ENCODE assay signal across 8 cellular contexts in the genomic region with DNA sequence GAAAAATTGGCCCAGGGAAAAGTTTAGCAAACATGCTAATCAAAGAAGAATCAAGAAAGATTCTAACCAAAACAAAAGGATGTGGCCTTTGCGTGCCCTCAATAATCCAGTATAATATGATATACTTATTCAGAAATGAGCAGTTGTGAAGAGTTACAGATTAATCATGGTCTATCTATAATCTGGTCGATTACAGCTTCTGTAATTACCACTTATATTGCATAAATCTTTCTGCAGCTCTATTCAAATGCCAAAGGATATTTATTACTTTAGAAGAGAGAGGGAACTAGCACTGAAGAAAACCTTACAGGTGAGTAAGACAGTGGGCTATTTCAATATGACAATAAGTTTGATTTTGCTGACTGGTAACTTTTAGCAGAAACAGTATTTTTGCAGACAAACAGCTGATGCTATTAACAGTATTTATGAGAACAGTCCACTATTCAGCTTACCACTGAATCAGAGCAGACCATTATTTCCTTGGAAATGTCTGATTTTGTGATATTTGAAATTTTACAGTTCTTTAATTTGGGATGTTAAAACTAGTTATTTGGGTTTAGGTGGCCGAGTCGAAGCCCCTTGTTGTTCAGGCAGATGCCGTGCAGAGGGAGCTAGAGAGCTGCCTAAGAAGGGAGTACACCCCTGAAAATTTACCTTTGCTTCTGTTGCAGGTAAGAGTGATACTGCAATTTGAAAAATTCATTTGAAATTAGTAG.
DNase-seq lines count a peak whose midpoint lies in the region; ATAC-seq and TF ChIP-seq lines count a peak whose summit lies in the region.

No MANE protein-coding gene starts in this region.

- H3K27me3 Mint-ChIP-seq in CD8-positive, alpha-beta T cell (ENCODE audit: low read depth): peaks cover 11% of the 10 kb centered on the region

- H3K4me1 Mint-ChIP-seq in CD8-positive, alpha-beta T cell (ENCODE audit: low read depth): peaks cover 2% of the 10 kb centered on the region

- peaks cover 12% of the 10 kb centered on the region for H3K9me3 Mint-ChIP-seq in CD8-positive, alpha-beta T cell

- no peaks in the 10 kb centered on the region for H3K9me2 ChIP-seq in PC-3 (replicated peaks; ENCODE audit: low read length)

- H3K27me3 ChIP-seq in CD8-positive, alpha-beta T cell (ENCODE audit: insufficient read depth, low read length): peaks cover 6% of the 10 kb centered on the region
- H3K27me3 ChIP-seq in PC-3 (ENCODE audit: low read length) (no peaks in the 10 kb centered on the region), ovary (no peaks in the 10 kb centered on the region), tibial nerve (no peaks in the 10 kb centered on the region)

- 24 to 28% (median 28%) methylated on average over 5 of the region's 5 CpGs for WGBS in ovary, 3 donors
- WGBS in tibial nerve, 2 donors: 27 to 33% methylated on average over 5 of the region's 5 CpGs

- no peaks in the 10 kb centered on the region for H3K79me2 ChIP-seq in PC-3 (ENCODE audit: low read length)

- no peak overlapping the region for H2AFZ ChIP-seq in PC-3 (ENCODE audit: low read length)

- no peaks in the 10 kb centered on the region for H3K4me1 ChIP-seq in CD8-positive, alpha-beta T cell (ENCODE audit: insufficient read depth, low read length)
- H3K4me1 ChIP-seq in PC-3 (ENCODE audit: insufficient read depth, low read length): peaks cover 17% of the 10 kb centered on the region
- no peaks in the 10 kb centered on the region for H3K4me1 ChIP-seq in ovary (ENCODE audit: insufficient read depth)
- peaks cover 0 to 13% (median 0%) of the 10 kb centered on the region in 4 donors for H3K4me1 ChIP-seq in tibial nerve

- BruUV-seq in PC-3 (replicated peaks; lab: Mats Ljungman, UMichigan): no TSS peak

- no peak overlapping the region for H3K9ac ChIP-seq in PC-3 (ENCODE audit: low read length)

- no peak for TF ChIP-seq POLR2A in ovary (IDR thresholded peaks at IDR 0.05)
- no peak for TF ChIP-seq POLR2A in tibial nerve (IDR thresholded peaks at IDR 0.05)

- no peaks in the 10 kb centered on the region for H3K36me3 ChIP-seq in CD8-positive, alpha-beta T cell (ENCODE audit: insufficient read depth, low read length)
- H3K36me3 ChIP-seq in PC-3 (ENCODE audit: low read depth, low read length): no peaks in the 10 kb centered on the region
- H3K36me3 ChIP-seq in ovary: no peaks in the 10 kb centered on the region
- no peaks in the 10 kb centered on the region for H3K36me3 ChIP-seq in tibial nerve

- H3K27ac ChIP-seq in CD8-positive, alpha-beta T cell (ENCODE audit: low read depth, low read length): no peak overlapping the region
- no peak overlapping the region for H3K27ac ChIP-seq in PC-3 (ENCODE audit: low read length)
- H3K27ac ChIP-seq in ovary: no peak overlapping the region
- H3K27ac ChIP-seq in tibial nerve: no peak overlapping the region

- H3K27ac Mint-ChIP-seq in CD8-positive, alpha-beta T cell: no peak overlapping the region

- H3K4me3 ChIP-seq in CD8-positive, alpha-beta T cell (ENCODE audit: low read depth, low read length): no peak overlapping the region
- H3K4me3 ChIP-seq in PC-3 (ENCODE audit: low read length): no peak overlapping the region
- H3K4me3 ChIP-seq in foreskin fibroblast (ENCODE audit: low read depth in 1 of 2, low read length in 2 of 2): no peak overlapping the region
- no peak overlapping the region for H3K4me3 ChIP-seq in ovary
- no peak overlapping the region for H3K4me3 ChIP-seq in tibial nerve

- no peaks in the 10 kb centered on the region for H3F3A ChIP-seq in PC-3 (ENCODE audit: low read length, unreplicated experiment)

- H3K4me3 Mint-ChIP-seq in CD8-positive, alpha-beta T cell: no peak overlapping the region

- no peaks in the 10 kb centered on the region for H4K20me1 ChIP-seq in PC-3 (ENCODE audit: low read length)

- peak; percentile 24 to 75 (median 55) for DNase-seq in CD8-positive, alpha-beta T cell
- DNase-seq in PC-3 (peak; percentile 72), foreskin fibroblast (peak; percentile 7 to 61), ovary (peak; percentile 20 to 56 (median 43)), tibial nerve (ENCODE audit: low spot score in 2 of 2) (peak; percentile 27 to 60)
- peak; percentile 67 for DNase-seq in activated T-cell treated with anti-CD3 and anti-CD28 coated beads, Interleukin-2, amount 50 U/mL, for 48 hours

- intact Hi-C loops in CD8-positive, alpha-beta T cell (cut with DNase I, micrococcal nuclease): loop anchor here (1.0 to 10.0 kb wide), 13 partner anchors 183 to 1204 kb away; a partner anchor contains a TSS
- intact Hi-C loops in PC-3 (cut with micrococcal nuclease): loop anchor here (1.0 to 5.0 kb wide), 4 partner anchors 110 to 210 kb away; no protein-coding TSS in a partner anchor
- intact Hi-C loops in ovary (cut with DNase I): loop anchor here in 3 of 4 donors (2.0 to 10.0 kb wide), 3 partner anchors 195 to 209 kb away; a partner anchor contains a TSS

- ATAC-seq in CD8-positive, alpha-beta T cell: peak; percentile 96
- peak; percentile 47 for ATAC-seq in HG02852 (IDR thresholded peaks at IDR 0.05; ENCODE audit: unreplicated experiment)
- ATAC-seq in PC-3: peak; percentile 74
- no peak for ATAC-seq in HG02885 (IDR thresholded peaks at IDR 0.05; ENCODE audit: poor library complexity, unreplicated experiment)

- no peak overlapping the region for H3K4me2 ChIP-seq in PC-3 (ENCODE audit: low read length)

- POLR2A ChIA-PET in CD8-positive, alpha-beta T cell (lab: Charles Lee): interaction anchor here (1.0 to 3.8 kb wide), 3 partner anchors 16 to 248 kb away, joined by 3 to 36 read pairs (median 4); a partner anchor contains a TSS
- POLR2A ChIA-PET in PC-3 (lab: Charles Lee; ENCODE audit: unreplicated experiment): interaction anchor here (1.0 kb wide), 1 partner anchor 196 kb away, joined by 6 read pairs; no protein-coding TSS in a partner anchor

- peak; percentile 88 for TF ChIP-seq CTCF in CD8-positive, alpha-beta T cell (IDR thresholded peaks at IDR 0.05)
- TF ChIP-seq CTCF in PC-3 (conservative IDR thresholded peaks at IDR 0.05; ENCODE audit: low read depth, low read length): peak; percentile 92
- peak; percentile 96 for TF ChIP-seq CTCF in foreskin fibroblast (IDR thresholded peaks at IDR 0.05; ENCODE audit: low read depth, low read length)
- peak; percentile 46 to 53 (median 52) for TF ChIP-seq CTCF in ovary (IDR thresholded peaks at IDR 0.05)
- peak; percentile 71 to 82 (median 80) for TF ChIP-seq CTCF in tibial nerve (IDR thresholded peaks at IDR 0.05)

- CTCF ChIA-PET in CD8-positive, alpha-beta T cell (lab: Charles Lee): interaction anchor here (0.7 to 3.6 kb wide), 40 partner anchors 8 to 877 kb away, joined by 3 to 118 read pairs (median 4); a partner anchor contains a TSS
- CTCF ChIA-PET in PC-3 (lab: Charles Lee): interaction anchor here (2.0 kb wide), 1 partner anchor 196 kb away, joined by 8 read pairs; no protein-coding TSS in a partner anchor

- TF ChIP-seq EP300 in ovary (IDR thresholded peaks at IDR 0.05): no peak
- peak in 1 of 2 donors; percentile 29 for TF ChIP-seq EP300 in tibial nerve (IDR thresholded peaks at IDR 0.05)

- peaks cover 8% of the 10 kb centered on the region for H3K36me3 Mint-ChIP-seq in CD8-positive, alpha-beta T cell

- H3K9me3 ChIP-seq in CD8-positive, alpha-beta T cell (ENCODE audit: low read length): no peaks in the 10 kb centered on the region
- no peaks in the 10 kb centered on the region for H3K9me3 ChIP-seq in PC-3 (ENCODE audit: low read length)
- H3K9me3 ChIP-seq in ovary: no peaks in the 10 kb centered on the region
- peaks cover 0 to 13% (median 0%) of the 10 kb centered on the region in 4 donors for H3K9me3 ChIP-seq in tibial nerve
